In genomic region chr14:64686216-64686615, GRCh38 we compare ENCODE assay signal across 21 cellular contexts. TPM values are rescaled to one million over a fixed set of nuclear protein-coding genes. Genes with fewer than 3 reads are reported as not detected.
A peak's percentile ranks its signal among the peaks of the same experiment; 100 is the strongest.
DNase-seq lines count a peak whose midpoint lies in the region; ATAC-seq and TF ChIP-seq lines count a peak whose summit lies in the region.
"Had no signal": no experiment of that assay in that cellular context is flagged by ENCODE, and none has a peak within 500 bp of the region (broad histone marks: within the 10 kb centered on the region; RNA-seq: fewer than 3 reads in every experiment).

No MANE protein-coding gene starts in this region.

- H3K27ac Mint-ChIP-seq in H9 = peak overlapping the region; percentile 46 to 64 (median 50); a peak in 3 of 7 replicates
- peak overlapping the region in 3 of 5 experiments; percentile 73 to 90 (median 88) for H3K27ac Mint-ChIP-seq in brain
- H3K27ac Mint-ChIP-seq in mesothelial cell of epicardium = peak overlapping the region; percentile 8

- DNase-seq in H9 (no peak), mesothelial cell of epicardium (ENCODE audit: low spot score in 2 of 2, unreplicated experiment in 2 of 2) (no peak), DMS79 treated with DMSO at 0.1 percent for 48 hours (lab: John Stamatoyannopoulos, UW) (no peak)
- DNase-seq: CD4-positive, alpha-beta memory T cell; DMS153; EL; MV-4-11; NCI-H1417; NCI-H187; NCI-H510A; NCI-H748 treated with DMSO at 0.1 percent for 48 hours; OCI-M1; SHP77 had no signal

- H3K14ac ChIP-seq in H9 (ENCODE audit: insufficient read depth, low read length) = peak overlapping the region; percentile 20; the same call in 1 of the 2 replicates

- H3K27me3 Mint-ChIP-seq in H9 (ENCODE audit: low read depth) (peaks cover 43% of the 10 kb centered on the region), brain (peaks cover 7% of the 10 kb centered on the region), mesothelial cell of epicardium (ENCODE audit: low read depth) (no peaks in the 10 kb centered on the region)
- H3K27me3 Mint-ChIP-seq: CD4-positive, alpha-beta memory T cell had no signal

- no peak overlapping the region for H4K91ac ChIP-seq in H9 (ENCODE audit: insufficient read length, low read depth, low read length)

- ATAC-seq in activated CD4-positive, CD25-positive, alpha-beta regulatory T cell treated with anti-CD3 and anti-CD28 coated beads, Interleukin-2, amount 50 U/mL, for 24 hours = no peak
- ATAC-seq in GM19452 (IDR thresholded peaks at IDR 0.05; ENCODE audit: unreplicated experiment) = no peak
- no peak for ATAC-seq in GM21786 (IDR thresholded peaks at IDR 0.05; ENCODE audit: unreplicated experiment)
- ATAC-seq: HCT116 had no signal

- TF ChIP-seq CTCF in H9 (conservative IDR thresholded peaks at IDR 0.05) (no peak), brain (conservative IDR thresholded peaks at IDR 0.05) (no peak), mesothelial cell of epicardium (IDR thresholded peaks at IDR 0.05; ENCODE audit: unreplicated experiment) (no peak)

- H3K4me1 Mint-ChIP-seq in H9 = peaks cover 15 to 28% of the 10 kb centered on the region in 2 experiments
- peaks cover 50% of the 10 kb centered on the region for H3K4me1 Mint-ChIP-seq in brain
- peaks cover 53% of the 10 kb centered on the region for H3K4me1 Mint-ChIP-seq in mesothelial cell of epicardium

- no peaks in the 10 kb centered on the region for H3K79me1 ChIP-seq in H9 (ENCODE audit: insufficient read depth, low read depth, low read length, poor library complexity, severe bottlenecking)

- no peak overlapping the region for H3K23ac ChIP-seq in H9 (ENCODE audit: insufficient read length, low read depth, low read length)

- H3K23me2 ChIP-seq in H9 (ENCODE audit: insufficient read length, low read depth, low read length, poor library complexity, severe bottlenecking) = no peaks in the 10 kb centered on the region

- no peak overlapping the region for H2BK20ac ChIP-seq in H9 (ENCODE audit: low read depth, low read length, poor library complexity, severe bottlenecking)

- H3K4ac ChIP-seq in H9 (ENCODE audit: low read depth, low read length) = no peak overlapping the region

- no CpG with 5 or more reads among the region's 7 CpGs for WGBS in H9 (ENCODE audit: extremely low coverage, insufficient read length, low lambda C conversion rate)

- H3K4me1 ChIP-seq in H9 (ENCODE audit: insufficient read depth, low read length) = no peaks in the 10 kb centered on the region

- no peak overlapping the region for H3T11ph ChIP-seq in H9 (ENCODE audit: low read length)

- H2AK5ac ChIP-seq in H9 (ENCODE audit: insufficient read length, low read length) = no peak overlapping the region

- H2BK15ac ChIP-seq in H9 (ENCODE audit: low read depth, low read length) = no peak overlapping the region

- H2BK5ac ChIP-seq in H9 (ENCODE audit: insufficient read length, low read length) = no peak overlapping the region

- H2AFZ ChIP-seq in H9 (ENCODE audit: low read length) = no peak overlapping the region

- H3K4me3 Mint-ChIP-seq in H9 (no peak overlapping the region), brain (no peak overlapping the region), mesothelial cell of epicardium (no peak overlapping the region)
- H3K4me3 Mint-ChIP-seq: CD4-positive, alpha-beta memory T cell had no signal

- H3K27ac ChIP-seq in H9 (ENCODE audit: insufficient read length, low read depth, low read length) (no peak overlapping the region), temporal lobe (ENCODE audit: low read depth, low read length) (peak overlapping the region; percentile 66)
- H3K27ac ChIP-seq: SK-N-MC had no signal

- H2BK120ac ChIP-seq in H9 (ENCODE audit: low read depth, low read length, poor library complexity, severe bottlenecking) = no peak overlapping the region

- no peak overlapping the region for H3K56ac ChIP-seq in H9 (ENCODE audit: insufficient read length, low read depth, low read length)

- peaks cover 4% of the 10 kb centered on the region; the same call in 1 of the 2 replicates for H3K27me3 ChIP-seq in H9 (ENCODE audit: insufficient read depth, low read length)

- H3K79me2 ChIP-seq in H9 (ENCODE audit: insufficient read depth, low read length) = no peaks in the 10 kb centered on the region

- H3K18ac ChIP-seq in H9 (ENCODE audit: insufficient read length, low read depth, low read length) = no peak overlapping the region

- no peak overlapping the region for H2BK12ac ChIP-seq in H9 (ENCODE audit: insufficient read length, low read depth, low read length)

- no peaks in the 10 kb centered on the region for H4K20me1 ChIP-seq in H9 (ENCODE audit: control insufficient read depth, insufficient read depth, insufficient read length)

- H3K36me3 Mint-ChIP-seq in H9 (ENCODE audit: insufficient read depth in 1 of 3, low read depth in 3 of 3) (no peaks in the 10 kb centered on the region), brain (no peaks in the 10 kb centered on the region), mesothelial cell of epicardium (no peaks in the 10 kb centered on the region)
- H3K36me3 Mint-ChIP-seq: CD4-positive, alpha-beta memory T cell had no signal

- no peak overlapping the region for H3K4me2 ChIP-seq in H9 (ENCODE audit: insufficient read depth, insufficient read length, low read length)
- H3K4me2 ChIP-seq: A549 had no signal

- no peak overlapping the region for H4K8ac ChIP-seq in H9 (replicated peaks; ENCODE audit: insufficient read length, low read depth, low read length)

- H3K9me3 ChIP-seq in H9 (ENCODE audit: control insufficient read depth, low read depth, low read length) = no peaks in the 10 kb centered on the region
- H3K9me3 ChIP-seq: A549 had no signal

- H3K9ac ChIP-seq in H9 (ENCODE audit: extremely low read depth, insufficient read length, low read length) = no peak overlapping the region

- H4K5ac ChIP-seq in H9 (ENCODE audit: insufficient read length, low read depth, low read length) = no peak overlapping the region

- H3K9me3 Mint-ChIP-seq in H9 (no peaks in the 10 kb centered on the region; a peak in 1 of 5 replicates), brain (no peaks in the 10 kb centered on the region), mesothelial cell of epicardium (no peaks in the 10 kb centered on the region)

RNA-seq across cellular contexts. Expression of gene PLEKHG3, which starts 18.0 kb away (rescaled TPM):
- total RNA-seq in H9 (2021) (48.5 and 49.5 TPM in 2 replicates), mesothelial cell of epicardium (141 to 142 TPM (median 142 TPM) in 3 replicates), temporal lobe (7.1 TPM)
- polyA plus RNA-seq in brain (ENCODE audit: insufficient read depth, low read depth, low replicate concordance) = 50.7 TPM

Comparison
In these comparisons a context has a peak if more than half of its experiments do, and no peak if none do; other contexts are left out.
1. H3K27ac Mint-ChIP-seq: peak in every context shown above with its lines; median percentile 88 in brain; 50 in H9; 8 in mesothelial cell of epicardium.